17 cellular contexts compared by ENCODE assay signal in the genomic region with DNA sequence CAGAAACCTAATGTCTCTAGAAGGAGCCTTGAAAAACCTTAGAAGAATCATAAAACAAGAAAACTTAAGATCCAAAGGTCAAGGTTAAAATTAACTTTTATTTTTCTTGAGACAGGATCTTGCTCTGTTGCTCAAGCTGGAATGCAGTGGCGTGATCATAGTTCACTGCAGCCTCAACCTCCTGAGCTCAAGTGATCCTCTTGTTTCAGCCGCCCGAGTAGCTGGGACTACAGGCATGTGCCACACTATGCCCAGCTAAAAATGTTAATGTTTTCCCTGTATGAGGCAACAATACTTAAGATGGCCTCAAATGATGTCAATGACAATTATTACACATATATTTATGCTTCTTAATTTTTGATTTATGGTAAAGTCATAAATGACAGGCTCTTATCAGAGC.
DNase-seq lines count a peak whose midpoint lies in the region; ATAC-seq and TF ChIP-seq lines count a peak whose summit lies in the region.
"Had no signal": no experiment of that assay in that cellular context is flagged by ENCODE, and none has a peak within 500 bp of the region (broad histone marks: within the 10 kb centered on the region; RNA-seq: fewer than 3 reads in every experiment).

No MANE protein-coding gene starts in this region.

- no peak overlapping the region for H3K4me3 Mint-ChIP-seq in nephron progenitor cell
- H3K4me3 Mint-ChIP-seq: CD4-positive, alpha-beta memory T cell; H9; IgD-negative memory B cell had no signal

- ATAC-seq in lower lobe of right lung (peak; percentile 82 to 86), sciatic nerve (peak; percentile 68)
- ATAC-seq: A549 had no signal

- H4K20me1 ChIP-seq in PC-9 (ENCODE audit: insufficient read depth) = no peaks in the 10 kb centered on the region
- no peaks in the 10 kb centered on the region for H4K20me1 ChIP-seq in hepatocyte (ENCODE audit: insufficient read depth, poor library complexity, severe bottlenecking)

- H3K79me2 ChIP-seq in PC-9 (ENCODE audit: low read depth) (no peaks in the 10 kb centered on the region), hepatocyte (no peaks in the 10 kb centered on the region)

- CTCF ChIA-PET in PC-9 (lab: Charles Lee) = no interaction called here

- no TSS peak for BruUV-seq in PC-9 (replicated peaks; lab: Mats Ljungman, UMichigan)

- no peaks in the 10 kb centered on the region for H3K36me3 Mint-ChIP-seq in nephron progenitor cell (ENCODE audit: low read depth)
- H3K36me3 Mint-ChIP-seq: CD4-positive, alpha-beta memory T cell; IgD-negative memory B cell had no signal

- H3K27me3 Mint-ChIP-seq in nephron progenitor cell (ENCODE audit: low read depth, poor library complexity) = no peaks in the 10 kb centered on the region
- H3K27me3 Mint-ChIP-seq: IgD-negative memory B cell had no signal

- H3K36me3 ChIP-seq in PC-9 (ENCODE audit: low read depth) = no peaks in the 10 kb centered on the region
- H3K36me3 ChIP-seq in hepatocyte (replicated peaks; ENCODE audit: insufficient read depth, low read depth) = no peaks in the 10 kb centered on the region
- no peaks in the 10 kb centered on the region for H3K36me3 ChIP-seq in lower lobe of right lung
- H3K36me3 ChIP-seq: BE2C had no signal

- H3F3A ChIP-seq in PC-9 (ENCODE audit: insufficient read depth, low read depth) = no peaks in the 10 kb centered on the region

- H2AFZ ChIP-seq in PC-9 (peak overlapping the region; percentile 42; the same call in 1 of the 2 replicates), hepatocyte (no peak overlapping the region)

- H3K4me3 ChIP-seq in PC-9 (no peak overlapping the region), hepatocyte (no peak overlapping the region), lower lobe of right lung (no peak overlapping the region)
- H3K4me3 ChIP-seq: A549 had no signal

- H3K27ac Mint-ChIP-seq in nephron progenitor cell = no peak overlapping the region
- H3K27ac Mint-ChIP-seq: CD4-positive, alpha-beta memory T cell; H9; IgD-negative memory B cell had no signal

- peaks cover 7% of the 10 kb centered on the region for H3K9me2 ChIP-seq in PC-9 (ENCODE audit: insufficient read depth)
- H3K9me2 ChIP-seq in hepatocyte (replicated peaks; ENCODE audit: insufficient read depth) = no peaks in the 10 kb centered on the region

- intact Hi-C loops in PC-9 (cut with micrococcal nuclease; ENCODE audit: unreplicated experiment) = no loop called here
- intact Hi-C loops in lower lobe of right lung (cut with DNase I) = no loop called here
- intact Hi-C loops in sciatic nerve (cut with DNase I) = no loop called here

- 76% methylated on average over 3 of the region's 3 CpGs for WGBS in hepatocyte (ENCODE audit: low lambda C conversion rate, missing lambda C conversion rate)

- H3K4me1 ChIP-seq in PC-9 (replicated peaks; ENCODE audit: insufficient read depth) (no peaks in the 10 kb centered on the region), hepatocyte (ENCODE audit: insufficient read depth) (peaks cover 7% of the 10 kb centered on the region), lower lobe of right lung (no peaks in the 10 kb centered on the region)
- H3K4me1 ChIP-seq: A549, BE2C had no signal

- no peak for TF ChIP-seq CTCF in PC-9 (conservative IDR thresholded peaks at IDR 0.05)
- no peak for TF ChIP-seq CTCF in hepatocyte (IDR thresholded peaks at IDR 0.05; ENCODE audit: poor library complexity)
- no peak for TF ChIP-seq CTCF in lower lobe of right lung (IDR thresholded peaks at IDR 0.05)
- TF ChIP-seq CTCF in nephron progenitor cell (IDR thresholded peaks at IDR 0.05) = no peak

- H3K27me3 ChIP-seq in PC-9 (ENCODE audit: insufficient read depth, low read depth) (no peaks in the 10 kb centered on the region), hepatocyte (no peaks in the 10 kb centered on the region), lower lobe of right lung (ENCODE audit: low read depth) (no peaks in the 10 kb centered on the region)
- H3K27me3 ChIP-seq: BE2C had no signal

- no peaks in the 10 kb centered on the region for H3K9me3 ChIP-seq in PC-9 (ENCODE audit: insufficient read depth, low read depth)
- H3K9me3 ChIP-seq in hepatocyte (ENCODE audit: low read depth) = no peaks in the 10 kb centered on the region
- no peaks in the 10 kb centered on the region for H3K9me3 ChIP-seq in lower lobe of right lung
- H3K9me3 ChIP-seq: A549, BE2C had no signal

- H3K4me1 Mint-ChIP-seq in nephron progenitor cell = no peaks in the 10 kb centered on the region
- H3K4me1 Mint-ChIP-seq: CD4-positive, alpha-beta memory T cell; IgD-negative memory B cell had no signal

- H3K4me2 ChIP-seq in PC-9 (no peak overlapping the region), hepatocyte (no peak overlapping the region)
- H3K4me2 ChIP-seq: A549 had no signal

- DNase-seq in PC-9 (no peak), hepatocyte (ENCODE audit: low spot score) (no peak), lower lobe of right lung (peak; percentile 52), sciatic nerve (ENCODE audit: low spot score) (no peak), nephron progenitor cell (no peak), NCI-H2227 (lab: John Stamatoyannopoulos, UW; ENCODE audit: unreplicated experiment) (no peak), superior temporal gyrus (ENCODE audit: extremely low spot score) (no peak)
- DNase-seq: BE2C; CD4-positive, alpha-beta memory T cell; DMS153; DND-41; GDM1; GOT3; H9 had no signal

- H3K27ac ChIP-seq in PC-9 (no peak overlapping the region), hepatocyte (peak overlapping the region; percentile 28), lower lobe of right lung (no peak overlapping the region)
- H3K27ac ChIP-seq: A549, C4-2B had no signal

- no peaks in the 10 kb centered on the region for H3K9me3 Mint-ChIP-seq in nephron progenitor cell

- POLR2A ChIA-PET in PC-9 (lab: Charles Lee; ENCODE audit: unreplicated experiment) = interaction anchor here (0.7 kb wide), 1 partner anchor 94 kb away, joined by 5 read pairs; no protein-coding TSS in a partner anchor
